In the genomic region with DNA sequence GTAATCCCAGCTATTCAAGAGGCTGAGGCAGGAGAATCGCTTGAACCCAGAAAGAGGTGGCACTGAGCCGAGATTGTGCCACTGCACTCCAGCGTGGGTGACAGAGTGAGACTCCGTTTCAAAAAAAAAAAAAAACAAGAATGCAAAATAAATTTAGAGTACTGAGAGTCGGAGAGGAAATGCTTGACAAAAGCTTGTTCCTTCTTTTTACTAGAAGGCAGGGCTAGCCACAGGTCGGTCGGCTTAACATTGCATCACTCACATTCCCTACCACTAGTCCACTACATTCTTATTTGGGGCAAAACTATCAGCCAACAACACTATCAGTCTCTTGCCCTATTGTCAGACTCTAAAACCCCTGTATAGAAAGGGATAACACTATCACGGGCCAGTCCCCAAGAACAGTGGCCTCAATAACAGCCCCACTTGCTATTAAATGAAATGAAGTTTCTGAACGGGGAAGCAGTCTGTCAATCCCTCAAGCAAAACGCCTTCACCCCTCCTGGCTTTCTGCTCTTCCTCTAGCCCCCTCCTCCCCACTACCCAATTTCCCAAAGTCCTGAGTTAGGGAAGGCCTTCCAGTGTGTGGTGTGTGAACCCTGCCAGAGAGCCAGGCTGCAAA, we compare ENCODE assay signal across 8 cellular contexts. TPM values are rescaled to one million over a fixed set of nuclear protein-coding genes. Genes with fewer than 3 reads are reported as not detected.
A peak's percentile ranks its signal among the peaks of the same experiment; 100 is the strongest.
DNase-seq lines count a peak whose midpoint lies in the region; ATAC-seq and TF ChIP-seq lines count a peak whose summit lies in the region.

No MANE protein-coding gene starts in this region.

- peak in 1 of 2 donors; percentile 49 for TF ChIP-seq POLR2A in adrenal gland (IDR thresholded peaks at IDR 0.05)
- TF ChIP-seq POLR2A in stomach (IDR thresholded peaks at IDR 0.05), result no peak

- H3K27me3 ChIP-seq in BLaER1 (no peaks in the 10 kb centered on the region), adrenal gland (no peaks in the 10 kb centered on the region), stomach (no peaks in the 10 kb centered on the region)

- H3K4me3 ChIP-seq in BLaER1 (peak overlapping the region; percentile 83), adrenal gland (peak overlapping the region; percentile 73 to 97 (median 79)), stomach (peak overlapping the region; percentile 70 to 82 (median 76))

- H3K9me3 ChIP-seq in BLaER1, result no peaks in the 10 kb centered on the region
- no peaks in the 10 kb centered on the region for H3K9me3 ChIP-seq in adrenal gland (replicated peaks in 1 of 3)
- H3K9me3 ChIP-seq in stomach, result no peaks in the 10 kb centered on the region

- WGBS in adrenal gland, 4 donors, result 2 to 5% (median 3%) methylated on average over 10 of the region's 10 CpGs
- WGBS in stomach, 5 donors, result 3 to 5% (median 3%) methylated on average over 10 of the region's 10 CpGs

- peak overlapping the region; percentile 97 for H3K4me2 ChIP-seq in BLaER1

- ATAC-seq in HG03565 (IDR thresholded peaks at IDR 0.05; ENCODE audit: unreplicated experiment), result no peak

- peak overlapping the region; percentile 91 for H3K9ac ChIP-seq in BLaER1

- no peak for TF ChIP-seq EP300 in stomach (IDR thresholded peaks at IDR 0.05)

- H3K4me1 ChIP-seq in BLaER1, result peaks cover 49% of the 10 kb centered on the region
- H3K4me1 ChIP-seq in adrenal gland (replicated peaks in 1 of 2), result peaks cover 18 to 42% of the 10 kb centered on the region in 2 donors
- H3K4me1 ChIP-seq in stomach, result peaks cover 44 to 78% (median 61%) of the 10 kb centered on the region in 4 donors

- H3K27ac ChIP-seq in BLaER1, result peak overlapping the region; percentile 92
- H3K27ac ChIP-seq in adrenal gland, result peak overlapping the region; percentile 88 to 99 (median 98)
- H3K27ac ChIP-seq in stomach, result peak overlapping the region; percentile 94 to 97 (median 97)

- TF ChIP-seq CTCF in adrenal gland (IDR thresholded peaks at IDR 0.05) (no peak), stomach (IDR thresholded peaks at IDR 0.05) (no peak)

- H4K20me1 ChIP-seq in BLaER1, result peaks cover 33% of the 10 kb centered on the region; the same call in 1 of the 2 replicates

- DNase-seq in KBM-7 (peak; percentile 85), adrenal gland (peak in 4 of 7 donors; percentile 34 to 72 (median 50)), inferior parietal cortex (ENCODE audit: extremely low spot score) (peak; percentile 8), stomach (no peak), HPDE6-E6E7 (ENCODE audit: extremely low spot score) (no peak), DMS 273 (lab: John Stamatoyannopoulos, UW; ENCODE audit: unreplicated experiment) (no peak)

- intact Hi-C loops in adrenal gland (cut with DNase I), result loop anchor here in 1 of 2 donors (5.0 kb wide), 1 partner anchor 37 kb away; the partner anchor contains the start of gene ANKRD52
- intact Hi-C loops in stomach (cut with DNase I; ENCODE audit: low total_unique reads), result no loop called here

- peaks cover 30% of the 10 kb centered on the region for H3K36me3 ChIP-seq in BLaER1
- H3K36me3 ChIP-seq in adrenal gland (replicated peaks in 1 of 2), result peaks cover 0 to 9% of the 10 kb centered on the region in 2 donors
- peaks cover 4 to 17% (median 12%) of the 10 kb centered on the region in 4 donors for H3K36me3 ChIP-seq in stomach

- in situ Hi-C loops in KBM-7 (cut with MboI; ENCODE audit: low pct_unique_long_range_greater_than_20kb, low sequenced_read_pairs), result no loop called here

RNA-seq across cellular contexts. Expression of gene RNF41, which starts 1.0 kb away (rescaled TPM):
- 10 to 100 TPM; 42.6 to 90.6 (median 67.4) TPM for total RNA-seq in adrenal gland
- 10 to 100 TPM; 13.0 to 44.0 (median 13.5) TPM for polyA plus RNA-seq in adrenal gland
- total RNA-seq in stomach, result 10 to 100 TPM; 29.4 to 92.4 (median 52.7) TPM
- polyA plus RNA-seq in stomach, result 10 to 100 TPM; 10.4 to 20.5 (median 17.4) TPM

RNA-seq across cellular contexts. Expression of gene NABP2, which starts 3.4 kb away (rescaled TPM):
- 10 to 100 TPM; 23.8 to 55.4 (median 48.9) TPM for total RNA-seq in adrenal gland
- polyA plus RNA-seq in adrenal gland, result 10 to 100 TPM; 24.6 to 48.3 (median 39.7) TPM
- 10 to 100 TPM in 2 of 5 donors, 1 to 10 TPM in 3; 1.2 to 13.9 (median 8.0) TPM for total RNA-seq in stomach
- polyA plus RNA-seq in stomach, result 10 to 100 TPM; 22.2 to 36.5 (median 28.0) TPM

RNA-seq across cellular contexts. Expression of gene SLC39A5, which starts 9.1 kb away (rescaled TPM):
- under 1 TPM in 2 of 8 donors, not detected in 6; 0.65 to 0.83 TPM for total RNA-seq in adrenal gland
- 1 to 10 TPM in 1 of 3 donors, under 1 TPM in 1, not detected in 1; 0.54 to 2.0 TPM for polyA plus RNA-seq in adrenal gland
- 100 to 1,000 TPM in 1 of 5 donors, 10 to 100 TPM in 1, 1 to 10 TPM in 1, not detected in 2; 8.0 to 450 (median 18.7) TPM for total RNA-seq in stomach
- under 1 TPM in 2 of 3 donors, not detected in 1; 0.15 to 1.00 TPM for polyA plus RNA-seq in stomach

RNA-seq across cellular contexts. Expression of gene SMARCC2, which starts 31.4 kb away (rescaled TPM):
- total RNA-seq in adrenal gland (100 to 1,000 TPM in 1 of 8 donors, 10 to 100 TPM in 7; 48.5 to 102 (median 72.3) TPM), stomach (100 to 1,000 TPM in 2 of 5 donors, 10 to 100 TPM in 3; 58.0 to 131 (median 72.1) TPM)
- polyA plus RNA-seq in adrenal gland (10 to 100 TPM; 22.8 to 75.1 (median 46.6) TPM), stomach (10 to 100 TPM; 12.5 to 25.7 (median 20.1) TPM)

RNA-seq across cellular contexts. Expression of gene ANKRD52, which starts 37.5 kb away (rescaled TPM):
- total RNA-seq in adrenal gland (10 to 100 TPM; 21.3 to 86.8 (median 39.2) TPM), stomach (10 to 100 TPM in 4 of 5 donors, 1 to 10 TPM in 1; 2.3 to 28.3 (median 14.2) TPM)
- polyA plus RNA-seq in adrenal gland (10 to 100 TPM in 2 of 3 donors, 1 to 10 TPM in 1; 8.4 to 54.0 (median 28.8) TPM), stomach (1 to 10 TPM; 3.1 to 6.7 (median 3.4) TPM)

Comparison
In these comparisons a context has a peak if more than half of its experiments do, and no peak if none do; other contexts are left out.
1. DNase-seq: peak in KBM-7 (single experiment), adrenal gland (4 of 7) and inferior parietal cortex (single experiment); none in stomach (single experiment), HPDE6-E6E7 (single experiment) and DMS 273 (single experiment).
2. Peak in every context shown above with its lines, with median percentiles within 50 percentile points of each other: H3K27ac ChIP-seq and H3K4me3 ChIP-seq.